20 cellular contexts compared by ENCODE assay signal in genomic region chr18:51498085-51498855, GRCh38.
"Had no signal": no experiment of that assay in that cellular context is flagged by ENCODE, and none has a peak within 500 bp of the region (broad histone marks: within the 10 kb centered on the region; RNA-seq: fewer than 3 reads in every experiment).

No MANE protein-coding gene starts in this region.

- H3K4me3 ChIP-seq: lung, pancreas, right lobe of liver, suprapubic skin, thyroid gland had no signal

- H3K36me3 ChIP-seq: pancreas, right lobe of liver, suprapubic skin, thyroid gland had no signal

- H3K4me1 ChIP-seq: foreskin keratinocyte, pancreas, right lobe of liver, suprapubic skin, thyroid gland had no signal

- H3K9me3 Mint-ChIP-seq: dendritic cell treated with granulocyte-macrophage colony-stimulating factor and Interleukin-4, amounts not matched to agents 40 ng/mL and 50 ng/mL, for 4 days; effector memory CD8-positive, alpha-beta T cell; nephron; stimulated activated effector memory CD8-positive, alpha-beta T cell treated with anti-CD3 and anti-CD28 coated beads, Interleukin-12 subunit alpha, Interleukin-12 subunit beta, amount 100 ng/mL, for 72 hours; type B pancreatic cell had no signal

- H3K4me3 Mint-ChIP-seq: dendritic cell treated with granulocyte-macrophage colony-stimulating factor and Interleukin-4, amounts not matched to agents 40 ng/mL and 50 ng/mL, for 4 days; effector memory CD8-positive, alpha-beta T cell; naive B cell; nephron; stimulated activated effector memory CD8-positive, alpha-beta T cell treated with anti-CD3 and anti-CD28 coated beads, Interleukin-12 subunit alpha, Interleukin-12 subunit beta, amount 100 ng/mL, for 72 hours; type B pancreatic cell had no signal

- DNase-seq: effector memory CD8-positive, alpha-beta T cell; foreskin keratinocyte; kidney glomerular epithelial cell; mesendoderm; naive B cell; occipital lobe; pancreas; right lobe of liver; stimulated activated CD4-positive, alpha-beta T cell treated with anti-CD3 and anti-CD28 coated beads, Interleukin-4, amount 100 ng/mL, for 1 hour; stimulated activated CD8-positive, alpha-beta memory T cell treated with anti-CD3 and anti-CD28 coated beads, Interleukin-4, amount 100 ng/mL, for 48 hours; stimulated activated naive CD8-positive, alpha-beta T cell treated with anti-CD3 and anti-CD28 coated beads, Interleukin-15, Interleukin-2, amounts not matched to agents 100 U/mL and 50 U/mL, for 24 hours; thyroid gland had no signal

- H3K27ac ChIP-seq: foreskin keratinocyte, pancreas, right lobe of liver, suprapubic skin, thyroid gland had no signal

- H3K27me3 Mint-ChIP-seq: dendritic cell treated with granulocyte-macrophage colony-stimulating factor and Interleukin-4, amounts not matched to agents 40 ng/mL and 50 ng/mL, for 4 days; progenitor cell of endocrine pancreas had no signal

- H3K9me3 ChIP-seq: pancreas, right lobe of liver, suprapubic skin, thyroid gland had no signal

- H3K36me3 Mint-ChIP-seq: naive B cell; stimulated activated effector memory CD8-positive, alpha-beta T cell treated with anti-CD3 and anti-CD28 coated beads, Interleukin-12 subunit alpha, Interleukin-12 subunit beta, amount 100 ng/mL, for 72 hours; type B pancreatic cell had no signal

- H3K27me3 ChIP-seq: foreskin keratinocyte, pancreas, right lobe of liver, suprapubic skin, thyroid gland had no signal

- H3K4me1 Mint-ChIP-seq: naive B cell; nephron; stimulated activated effector memory CD8-positive, alpha-beta T cell treated with anti-CD3 and anti-CD28 coated beads, Interleukin-12 subunit alpha, Interleukin-12 subunit beta, amount 100 ng/mL, for 72 hours had no signal

- ATAC-seq: effector memory CD8-positive, alpha-beta T cell; foreskin keratinocyte; left lobe of liver; pancreas; right lobe of liver; stimulated activated effector memory CD8-positive, alpha-beta T cell treated with anti-CD3 and anti-CD28 coated beads, Interleukin-12 subunit alpha, Interleukin-12 subunit beta, amount 100 ng/mL, for 72 hours; stimulated activated naive CD8-positive, alpha-beta T cell treated with anti-CD3 and anti-CD28 coated beads, Interleukin-15, Interleukin-2, amounts not matched to agents 100 U/mL and 50 U/mL, for 24 hours had no signal

- H3K27ac Mint-ChIP-seq: dendritic cell treated with granulocyte-macrophage colony-stimulating factor and Interleukin-4, amounts not matched to agents 40 ng/mL and 50 ng/mL, for 4 days; effector memory CD8-positive, alpha-beta T cell; naive B cell; nephron; progenitor cell of endocrine pancreas; stimulated activated effector memory CD8-positive, alpha-beta T cell treated with anti-CD3 and anti-CD28 coated beads, Interleukin-12 subunit alpha, Interleukin-12 subunit beta, amount 100 ng/mL, for 72 hours; type B pancreatic cell had no signal
